26 cellular contexts compared by ENCODE assay signal in the genomic region with DNA sequence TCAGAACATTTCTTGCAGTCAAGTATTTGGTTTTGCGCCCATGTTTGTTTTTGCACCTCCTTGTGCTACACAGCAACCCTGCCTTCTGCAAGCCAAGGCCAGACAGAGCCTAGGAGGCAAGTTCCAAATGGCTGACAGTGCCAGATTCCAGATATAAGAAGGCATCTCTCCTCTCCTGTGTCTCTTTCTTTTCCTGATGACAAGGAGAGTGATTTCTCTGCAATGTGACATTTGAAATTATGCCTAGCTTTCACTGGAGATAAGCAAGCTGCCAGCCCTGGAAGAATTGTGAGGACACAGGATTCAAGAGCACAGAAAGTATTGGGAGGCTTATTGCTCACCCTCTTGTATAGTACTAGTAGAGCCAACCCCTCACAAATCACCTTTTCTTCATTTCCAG.
DNase-seq lines count a peak whose midpoint lies in the region; ATAC-seq, FAIRE-seq and TF ChIP-seq lines count a peak whose summit lies in the region.
"Had no signal": no experiment of that assay in that cellular context is flagged by ENCODE, and none has a peak within 500 bp of the region (broad histone marks: within the 10 kb centered on the region; RNA-seq: fewer than 3 reads in every experiment).

No MANE protein-coding gene starts in this region.

- intact Hi-C loops in heart right ventricle (cut with DNase I) (loop anchor here in 5 of 10 donors (2.0 to 10.0 kb wide), 4 partner anchors 147 to 273 kb away; partner anchors contain the start of gene TENT5A (in 4 of the 5)), posterior cingulate gyrus (cut with DNase I) (no loop called here)

- no peaks in the 10 kb centered on the region for H3K79me2 ChIP-seq in astrocyte (ENCODE audit: insufficient read depth, low read length)

- DNase-seq in astrocyte (ENCODE audit: low read depth) = no peak
- DNase-seq in heart right ventricle = peak; percentile 23 to 40
- peak in 1 of 2 donors; percentile 26 for DNase-seq in upper lobe of left lung
- no peak for DNase-seq in mucosa of gallbladder (ENCODE audit: low spot score)
- no peak for DNase-seq in posterior cingulate gyrus
- DNase-seq in activated CD4-positive, alpha-beta T cell treated with anti-CD3 and anti-CD28 coated beads for 48 hours = no peak
- DNase-seq: activated CD4-positive, CD25-positive, alpha-beta regulatory T cell; activated CD8-positive, alpha-beta T cell treated with anti-CD3 and anti-CD28 coated beads for 36 hours; activated naive CD8-positive, alpha-beta T cell treated with anti-CD3 and anti-CD28 coated beads, Interleukin-2, amount 10 ng/mL, durations not matched to agents 7 days and 5 days; C1 segment of cervical spinal cord; COR-L47; DMS53; HCEC 1CT; NCI-H1105 treated with DMSO at 0.1 percent for 48 hours; NCI-H1930; NCI-H526 treated with DMSO at 0.1 percent for 48 hours; Peyer's patch; T-helper 1 cell had no signal

- H3K27ac Mint-ChIP-seq in astrocyte (ENCODE audit: unreplicated experiment) (no peak overlapping the region), nephron (peak overlapping the region in 2 of 3 experiments; percentile 21 to 53)
- H3K27ac Mint-ChIP-seq: activated CD8-positive, alpha-beta T cell treated with anti-CD3 and anti-CD28 coated beads for 36 hours; activated naive CD8-positive, alpha-beta T cell treated with anti-CD3 and anti-CD28 coated beads, Interleukin-2, amount 10 ng/mL, durations not matched to agents 7 days and 5 days; memory B cell had no signal

- H3K4me1 Mint-ChIP-seq in astrocyte (ENCODE audit: low read depth, unreplicated experiment) (peaks cover 7% of the 10 kb centered on the region), nephron (peaks cover 12% of the 10 kb centered on the region)
- H3K4me1 Mint-ChIP-seq: activated naive CD8-positive, alpha-beta T cell treated with anti-CD3 and anti-CD28 coated beads, Interleukin-2, amount 10 ng/mL, durations not matched to agents 7 days and 5 days; memory B cell had no signal

- no peak for TF ChIP-seq POLR2A in upper lobe of left lung (IDR thresholded peaks at IDR 0.05)

- WGBS in heart right ventricle, 2 donors = 44 to 58% methylated on average over 1 of the region's 1 CpG
- WGBS in upper lobe of left lung, 2 donors = 43 to 61% methylated on average over 1 of the region's 1 CpG

- no peak overlapping the region for H3K4me2 ChIP-seq in astrocyte (ENCODE audit: low read length)

- H3K36me3 Mint-ChIP-seq in astrocyte (ENCODE audit: low read depth, unreplicated experiment) (no peaks in the 10 kb centered on the region), nephron (ENCODE audit: low read depth) (no peaks in the 10 kb centered on the region)
- H3K36me3 Mint-ChIP-seq: activated naive CD8-positive, alpha-beta T cell treated with anti-CD3 and anti-CD28 coated beads, Interleukin-2, amount 10 ng/mL, durations not matched to agents 7 days and 5 days; brain; memory B cell had no signal

- H3K4me3 Mint-ChIP-seq in astrocyte (ENCODE audit: unreplicated experiment) = no peak overlapping the region
- no peak overlapping the region for H3K4me3 Mint-ChIP-seq in nephron
- H3K4me3 Mint-ChIP-seq: activated CD8-positive, alpha-beta T cell treated with anti-CD3 and anti-CD28 coated beads for 36 hours; activated naive CD8-positive, alpha-beta T cell treated with anti-CD3 and anti-CD28 coated beads, Interleukin-2, amount 10 ng/mL, durations not matched to agents 7 days and 5 days; brain; memory B cell had no signal

- H3K4me3 ChIP-seq in astrocyte (ENCODE audit: insufficient read depth, low read depth, low read length) (no peak overlapping the region), heart right ventricle (no peak overlapping the region), upper lobe of left lung (no peak overlapping the region)
- H3K4me3 ChIP-seq: K562, Peyer's patch, SJSA1 had no signal

- H3K4me1 ChIP-seq in astrocyte (ENCODE audit: insufficient read depth, low read length) (peaks cover 10% of the 10 kb centered on the region), heart right ventricle (peaks cover 3 to 45% (median 19%) of the 10 kb centered on the region in 9 donors), upper lobe of left lung (peaks cover 0 to 12% (median 9%) of the 10 kb centered on the region in 4 donors)

- FAIRE-seq in astrocyte (lab: Jason Lieb, UNC) = peak; percentile 49
- FAIRE-seq: endothelial cell of umbilical vein, K562, urothelium cell line had no signal

- no peaks in the 10 kb centered on the region for H4K20me1 ChIP-seq in astrocyte (ENCODE audit: insufficient read depth, low read length)

- ATAC-seq in heart right ventricle = peak; percentile 88 to 98 (median 94)
- peak; percentile 55 to 63 for ATAC-seq in upper lobe of left lung (ENCODE audit: low FRiP score in 2 of 2)
- ATAC-seq in HG02678 (IDR thresholded peaks at IDR 0.05; ENCODE audit: unreplicated experiment) = no peak
- ATAC-seq: activated CD8-positive, alpha-beta T cell treated with anti-CD3 and anti-CD28 coated beads for 36 hours; K562 had no signal

- H2AFZ ChIP-seq in astrocyte (ENCODE audit: low read depth, low read length) = no peak overlapping the region

- no peak for TF ChIP-seq CTCF in astrocyte (IDR thresholded peaks at IDR 0.05; ENCODE audit: insufficient read depth, low read depth, low read length)
- no peak for TF ChIP-seq CTCF in heart right ventricle (IDR thresholded peaks at IDR 0.05)
- no peak for TF ChIP-seq CTCF in nephron (IDR thresholded peaks at IDR 0.05; ENCODE audit: unreplicated experiment in 3 of 3)
- TF ChIP-seq CTCF in upper lobe of left lung (IDR thresholded peaks at IDR 0.05) = no peak

- TF ChIP-seq EP300 in upper lobe of left lung (IDR thresholded peaks at IDR 0.05) = no peak

- H3K27me3 Mint-ChIP-seq in astrocyte (ENCODE audit: low read depth, unreplicated experiment) (no peaks in the 10 kb centered on the region), nephron (ENCODE audit: low read depth) (peaks cover 3% of the 10 kb centered on the region)
- H3K27me3 Mint-ChIP-seq: activated naive CD8-positive, alpha-beta T cell treated with anti-CD3 and anti-CD28 coated beads, Interleukin-2, amount 10 ng/mL, durations not matched to agents 7 days and 5 days; brain; memory B cell had no signal

- no peak overlapping the region for H3K9ac ChIP-seq in astrocyte (ENCODE audit: low read length)

- H3K27me3 ChIP-seq in astrocyte (ENCODE audit: insufficient read depth, low read length) (no peaks in the 10 kb centered on the region), heart right ventricle (no peaks in the 10 kb centered on the region), upper lobe of left lung (no peaks in the 10 kb centered on the region)
- H3K27me3 ChIP-seq: Peyer's patch, SJSA1 had no signal

- H3K27ac ChIP-seq in astrocyte (ENCODE audit: low read depth, low read length) (no peak overlapping the region), heart right ventricle (peak overlapping the region; percentile 9 to 85 (median 69)), upper lobe of left lung (no peak overlapping the region)
- H3K27ac ChIP-seq: Peyer's patch, SJSA1 had no signal

- H3K9me3 Mint-ChIP-seq in astrocyte (ENCODE audit: unreplicated experiment) (peaks cover 13% of the 10 kb centered on the region), nephron (peaks cover 7% of the 10 kb centered on the region)
- H3K9me3 Mint-ChIP-seq: memory B cell had no signal

- no peaks in the 10 kb centered on the region for H3K36me3 ChIP-seq in astrocyte (ENCODE audit: insufficient read depth, low read length)
- no peaks in the 10 kb centered on the region for H3K36me3 ChIP-seq in heart right ventricle
- H3K36me3 ChIP-seq in upper lobe of left lung = no peaks in the 10 kb centered on the region
- H3K36me3 ChIP-seq: Peyer's patch, SJSA1 had no signal

- H3K9me3 ChIP-seq in astrocyte (ENCODE audit: insufficient read depth, low read depth, low read length) (no peaks in the 10 kb centered on the region), heart right ventricle (peaks cover 0 to 15% (median 0%) of the 10 kb centered on the region in 11 donors), upper lobe of left lung (peaks cover 0 to 5% (median 0%) of the 10 kb centered on the region in 4 donors)
- H3K9me3 ChIP-seq: Peyer's patch, SJSA1 had no signal

Comparison
In these comparisons a context has a peak if more than half of its experiments do, and no peak if none do; other contexts are left out.
1. DNase-seq: peak in heart right ventricle (2 of 2); none in astrocyte (single experiment), mucosa of gallbladder (single experiment), posterior cingulate gyrus (0 of 10) and activated CD4-positive, alpha-beta T cell treated with anti-CD3 and anti-CD28 coated beads for 48 hours (single experiment).
2. H3K27ac ChIP-seq: peak in heart right ventricle (10 of 10); none in astrocyte (single experiment) and upper lobe of left lung (0 of 4).